In the genomic region with DNA sequence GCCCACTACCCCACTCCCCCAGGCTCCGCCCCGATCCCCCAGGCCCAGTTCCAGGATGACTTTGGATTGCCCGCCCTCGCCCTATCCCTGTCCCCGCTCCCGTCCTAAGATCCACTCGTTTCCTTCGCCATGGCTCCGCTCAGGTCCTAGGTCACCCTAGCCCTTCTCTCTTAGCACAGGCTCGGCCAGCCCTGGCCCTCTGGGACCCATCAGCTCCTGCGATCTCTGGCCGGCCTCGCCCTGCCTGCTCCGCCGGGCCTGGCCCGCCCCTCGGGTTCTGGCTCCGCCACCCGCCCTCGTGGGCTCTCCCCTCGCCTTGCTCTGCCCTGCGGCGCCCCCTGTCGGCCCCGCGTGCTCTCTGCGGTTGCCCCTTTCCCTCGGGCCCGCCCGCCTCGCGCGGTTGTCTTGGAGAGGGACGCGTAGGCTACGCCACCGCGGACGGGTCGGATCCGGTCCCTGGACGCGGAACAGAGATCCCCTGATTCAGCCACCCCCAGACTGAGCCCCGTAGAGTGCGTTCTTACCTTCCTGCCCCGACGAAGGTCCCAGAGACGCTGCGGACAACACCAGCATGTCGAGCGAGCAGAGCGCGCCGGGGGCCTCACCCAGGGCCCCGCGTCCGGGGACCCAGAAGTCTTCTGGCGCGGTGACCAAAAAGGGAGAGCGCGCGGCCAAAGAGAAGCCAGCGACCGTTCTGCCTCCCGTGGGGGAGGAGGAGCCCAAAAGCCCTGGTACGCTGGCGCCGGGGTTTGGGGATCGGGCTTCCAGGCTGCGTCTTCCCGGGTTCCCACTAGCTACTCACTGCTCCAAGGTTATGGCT, we compare ENCODE assay signal across 2 cellular contexts.
TF ChIP-seq lines count a peak whose summit lies in the region.

A gene (plus strand): TSS at position 400 of the 820 bp plus-strand sequence. CDS start 172 bp downstream, at position 572.

TF ChIP-seq in IMR-90, 13 proteins besides CTCF, POLR2A, EP300 and RAD21:
- TF ChIP-seq, protein P1, sequence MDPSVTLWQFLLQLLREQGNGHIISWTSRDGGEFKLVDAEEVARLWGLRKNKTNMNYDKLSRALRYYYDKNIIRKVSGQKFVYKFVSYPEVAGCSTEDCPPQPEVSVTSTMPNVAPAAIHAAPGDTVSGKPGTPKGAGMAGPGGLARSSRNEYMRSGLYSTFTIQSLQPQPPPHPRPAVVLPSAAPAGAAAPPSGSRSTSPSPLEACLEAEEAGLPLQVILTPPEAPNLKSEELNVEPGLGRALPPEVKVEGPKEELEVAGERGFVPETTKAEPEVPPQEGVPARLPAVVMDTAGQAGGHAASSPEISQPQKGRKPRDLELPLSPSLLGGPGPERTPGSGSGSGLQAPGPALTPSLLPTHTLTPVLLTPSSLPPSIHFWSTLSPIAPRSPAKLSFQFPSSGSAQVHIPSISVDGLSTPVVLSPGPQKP (IDR thresholded peaks at IDR 0.05; ENCODE audit: borderline replicate concordance, low read depth, low read length): no peak
- TF ChIP-seq MAFK (IDR thresholded peaks at IDR 0.05; ENCODE audit: low read depth, low read length): no peak
- peak; percentile 78; the same call in 1 of the 2 replicates for TF ChIP-seq MXI1 (IDR thresholded peaks at IDR 0.05; ENCODE audit: borderline replicate concordance, low read depth, low read length)
- TF ChIP-seq CHD1 (IDR thresholded peaks at IDR 0.05; ENCODE audit: low read depth, low read length): no peak
- TF ChIP-seq, protein P2, sequence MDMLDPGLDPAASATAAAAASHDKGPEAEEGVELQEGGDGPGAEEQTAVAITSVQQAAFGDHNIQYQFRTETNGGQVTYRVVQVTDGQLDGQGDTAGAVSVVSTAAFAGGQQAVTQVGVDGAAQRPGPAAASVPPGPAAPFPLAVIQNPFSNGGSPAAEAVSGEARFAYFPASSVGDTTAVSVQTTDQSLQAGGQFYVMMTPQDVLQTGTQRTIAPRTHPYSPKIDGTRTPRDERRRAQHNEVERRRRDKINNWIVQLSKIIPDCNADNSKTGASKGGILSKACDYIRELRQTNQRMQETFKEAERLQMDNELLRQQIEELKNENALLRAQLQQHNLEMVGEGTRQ (IDR thresholded peaks at IDR 0.05; ENCODE audit: low read depth, low read length): peak; percentile 36; the same call in 1 of the 2 replicates
- no peak for TF ChIP-seq BHLHE40 (IDR thresholded peaks at IDR 0.05; ENCODE audit: low read depth, low read length)
- TF ChIP-seq CEBPB (IDR thresholded peaks at IDR 0.05; ENCODE audit: low read depth, low read length): no peak
- peak; percentile 91 for TF ChIP-seq SMC3 (IDR thresholded peaks at IDR 0.05; ENCODE audit: low read depth, low read length)
- peak; percentile 96 for TF ChIP-seq MAZ (IDR thresholded peaks at IDR 0.05; ENCODE audit: borderline replicate concordance, low read depth, low read length)
- no peak for TF ChIP-seq RCOR1 (IDR thresholded peaks at IDR 0.05; ENCODE audit: insufficient replicate concordance, low read length)
- no peak for TF ChIP-seq FOS (IDR thresholded peaks at IDR 0.05; ENCODE audit: low read depth, low read length)
- no peak for TF ChIP-seq RFX5 (IDR thresholded peaks at IDR 0.05; ENCODE audit: low read depth, low read length)

TF ChIP-seq in GM12878, 131 proteins besides CTCF, POLR2A, EP300 and RAD21:
- TF ChIP-seq, protein P3, sequence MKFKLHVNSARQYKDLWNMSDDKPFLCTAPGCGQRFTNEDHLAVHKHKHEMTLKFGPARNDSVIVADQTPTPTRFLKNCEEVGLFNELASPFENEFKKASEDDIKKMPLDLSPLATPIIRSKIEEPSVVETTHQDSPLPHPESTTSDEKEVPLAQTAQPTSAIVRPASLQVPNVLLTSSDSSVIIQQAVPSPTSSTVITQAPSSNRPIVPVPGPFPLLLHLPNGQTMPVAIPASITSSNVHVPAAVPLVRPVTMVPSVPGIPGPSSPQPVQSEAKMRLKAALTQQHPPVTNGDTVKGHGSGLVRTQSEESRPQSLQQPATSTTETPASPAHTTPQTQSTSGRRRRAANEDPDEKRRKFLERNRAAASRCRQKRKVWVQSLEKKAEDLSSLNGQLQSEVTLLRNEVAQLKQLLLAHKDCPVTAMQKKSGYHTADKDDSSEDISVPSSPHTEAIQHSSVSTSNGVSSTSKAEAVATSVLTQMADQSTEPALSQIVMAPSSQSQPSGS (IDR thresholded peaks at IDR 0.05; ENCODE audit: low read length): no peak
- TF ChIP-seq RUNX3 (IDR thresholded peaks at IDR 0.05; ENCODE audit: low read length): peak; percentile 31; the same call in 1 of the 2 replicates
